ENCODE assay signal across 27 cellular contexts in genomic region chr2:231370429-231370748, GRCh38. TPM values are rescaled to one million over a fixed set of nuclear protein-coding genes. Genes with fewer than 3 reads are reported as not detected.
DNase-seq lines count a peak whose midpoint lies in the region; ATAC-seq and TF ChIP-seq lines count a peak whose summit lies in the region.
"Had no signal": no experiment of that assay in that cellular context is flagged by ENCODE, and none has a peak within 500 bp of the region (broad histone marks: within the 10 kb centered on the region; RNA-seq: fewer than 3 reads in every experiment).

No MANE protein-coding gene starts in this region.

- H3K56ac ChIP-seq in IMR-90 (ENCODE audit: extremely low read depth, insufficient read depth, low read length) = no peak overlapping the region

- H3K4me1 ChIP-seq in IMR-90 (ENCODE audit: control insufficient read depth, insufficient read depth, low read length) = peaks cover 6% of the 10 kb centered on the region; the same call in 1 of the 2 replicates
- H3K4me1 ChIP-seq in heart right ventricle = peaks cover 0 to 10% (median 4%) of the 10 kb centered on the region in 9 donors
- no peaks in the 10 kb centered on the region for H3K4me1 ChIP-seq in mucosa of descending colon (ENCODE audit: low read depth)
- H3K4me1 ChIP-seq: adrenal gland, upper lobe of left lung had no signal

- H3K27ac Mint-ChIP-seq in CD14-positive monocyte = no peak overlapping the region
- no peak overlapping the region for H3K27ac Mint-ChIP-seq in activated T-cell treated with anti-CD3 and anti-CD28 coated beads, Interleukin-2, amount 50 U/mL, for 24 hours
- H3K27ac Mint-ChIP-seq: activated naive CD4-positive, alpha-beta T cell treated with anti-CD3 and anti-CD28 coated beads for 36 hours; B cell; brain; natural killer cell had no signal

- peaks cover 2% of the 10 kb centered on the region; the same call in 1 of the 2 replicates for H3K27me3 ChIP-seq in IMR-90 (ENCODE audit: control insufficient read depth, insufficient read depth, low read length)
- H3K27me3 ChIP-seq in heart right ventricle = no peaks in the 10 kb centered on the region
- H3K27me3 ChIP-seq: adrenal gland, ovary, upper lobe of left lung had no signal

- dilution Hi-C loops in IMR-90 (cut with HindIII; ENCODE audit: low sequenced_read_pairs, unreplicated experiment) = no loop called here

- 80% methylated on average over 1 of the region's 6 CpGs; no CpG with 5 or more reads in 1 of the 2 experiments for WGBS in IMR-90 (ENCODE audit: extremely low coverage in 2 of 2, insufficient read length in 1 of 2), 2 experiments
- 67 to 81% methylated on average over 6 of the region's 6 CpGs for WGBS in heart right ventricle, 2 donors

- H3K9ac ChIP-seq in IMR-90 (ENCODE audit: low read depth, low read length) = no peak overlapping the region

- no peak overlapping the region for H4K8ac ChIP-seq in IMR-90 (ENCODE audit: low read depth in 2 of 2, low read length in 2 of 2)

- in situ Hi-C loops in IMR-90 (cut with MboI; ENCODE audit: low sequenced_read_pairs) = no loop called here

- H4K5ac ChIP-seq in IMR-90 (ENCODE audit: low read depth, low read length) = no peak overlapping the region

- TF ChIP-seq POLR2A in IMR-90 (IDR thresholded peaks at IDR 0.05; ENCODE audit: low read depth, low read length) = no peak

- no peak for TF ChIP-seq RAD21 in IMR-90 (IDR thresholded peaks at IDR 0.05; ENCODE audit: low read length)

- no peak overlapping the region for H3K23ac ChIP-seq in IMR-90 (ENCODE audit: low read depth, low read length)

- DNase-seq in CD14-positive monocyte (ENCODE audit: low spot score) (peak; percentile 33), IMR-90 (no peak), heart right ventricle (no peak), mucosa of descending colon (peak in 2 of 3 donors; percentile 26 to 34), amygdala (lab: John Stamatoyannopoulos, UW) (no peak), HT-29 (ENCODE audit: low spot score) (no peak)
- DNase-seq in activated T-cell treated with anti-CD3 and anti-CD28 coated beads, Interleukin-2, amount 50 U/mL, for 24 hours = no peak
- DNase-seq in activated CD4-positive, alpha-beta T cell treated with anti-CD3 and anti-CD28 coated beads, Interleukin-2, amount 50 U/mL, for 48 hours = no peak
- DNase-seq: activated CD4-positive, CD25-positive, alpha-beta regulatory T cell; activated naive CD4-positive, alpha-beta T cell treated with anti-CD3 and anti-CD28 coated beads for 36 hours; adrenal gland; effector memory CD4-positive, alpha-beta T cell; HCEC 1CT; natural killer cell; NCI-H1694 treated with DMSO at 0.1 percent for 48 hours; NCI-H2171 treated with DMSO at 0.1 percent for 48 hours; NCI-H524 treated with DMSO at 0.1 percent for 48 hours; NK-92 treated with Interleukin-12 subunit alpha and Interleukin-12 subunit beta, amount 100 ng/mL, for 24 hours; ovary; SIG-M5; stimulated activated CD4-positive, alpha-beta T cell treated with anti-CD3 and anti-CD28 coated beads, Interleukin-1b, Interleukin-23, amount 100 ng/mL, for 48 hours; stimulated activated CD8-positive, alpha-beta memory T cell treated with anti-CD3 and anti-CD28 coated beads, Interleukin-4, amount 100 ng/mL, for 48 hours had no signal

- CTCF ChIA-PET in IMR-90 (lab: Yijun Ruan, JAX) = no interaction called here

- no TSS peak for BruUV-seq in IMR-90 (replicated peaks; lab: Mats Ljungman, UMichigan)

- no peak overlapping the region for H3K4me3 Mint-ChIP-seq in CD14-positive monocyte
- H3K4me3 Mint-ChIP-seq in activated T-cell treated with anti-CD3 and anti-CD28 coated beads, Interleukin-2, amount 50 U/mL, for 24 hours = no peak overlapping the region
- H3K4me3 Mint-ChIP-seq: activated naive CD4-positive, alpha-beta T cell treated with anti-CD3 and anti-CD28 coated beads for 36 hours; B cell; brain; natural killer cell had no signal

- no peak overlapping the region for H3K4me2 ChIP-seq in IMR-90 (ENCODE audit: low read depth, low read length)
- H3K4me2 ChIP-seq: smooth muscle cell had no signal

- H3K36me3 ChIP-seq in IMR-90 (ENCODE audit: control insufficient read depth, insufficient read depth, low read length) (no peaks in the 10 kb centered on the region; the same call in 1 of the 2 replicates), heart right ventricle (no peaks in the 10 kb centered on the region), mucosa of descending colon (ENCODE audit: low read depth) (no peaks in the 10 kb centered on the region)
- H3K36me3 ChIP-seq: adrenal gland, ovary had no signal

- no peak overlapping the region for H2AK5ac ChIP-seq in IMR-90 (ENCODE audit: low read depth, low read length)

- H3K18ac ChIP-seq in IMR-90 (ENCODE audit: low read depth, low read length) = no peak overlapping the region

- H3K27me3 Mint-ChIP-seq in CD14-positive monocyte (ENCODE audit: low read depth in 3 of 3) = peaks cover 0 to 2% (median 1%) of the 10 kb centered on the region in 3 donors
- no peaks in the 10 kb centered on the region for H3K27me3 Mint-ChIP-seq in activated T-cell treated with anti-CD3 and anti-CD28 coated beads, Interleukin-2, amount 50 U/mL, for 24 hours
- H3K27me3 Mint-ChIP-seq: B cell, brain had no signal

- H2AFZ ChIP-seq in IMR-90 (replicated peaks; ENCODE audit: low read length, poor library complexity) = no peak overlapping the region

- intact Hi-C loops in CD14-positive monocyte (cut with micrococcal nuclease) = no loop called here
- intact Hi-C loops in IMR-90 (cut with micrococcal nuclease) = no loop called here
- intact Hi-C loops in heart right ventricle (cut with DNase I) = no loop called here
- intact Hi-C loops in mucosa of descending colon (cut with DNase I, micrococcal nuclease) = no loop called here

- peak overlapping the region; percentile 13 for H2AK9ac ChIP-seq in IMR-90 (replicated peaks; ENCODE audit: low read depth, low read length, poor library complexity)

- peaks cover 6% of the 10 kb centered on the region for H3K4me1 Mint-ChIP-seq in CD14-positive monocyte
- no peaks in the 10 kb centered on the region for H3K4me1 Mint-ChIP-seq in activated T-cell treated with anti-CD3 and anti-CD28 coated beads, Interleukin-2, amount 50 U/mL, for 24 hours (ENCODE audit: low read depth)
- H3K4me1 Mint-ChIP-seq: B cell, natural killer cell had no signal

- H3K4me3 ChIP-seq in IMR-90 (ENCODE audit: insufficient read depth, low read depth, low read length) = no peak overlapping the region
- no peak overlapping the region for H3K4me3 ChIP-seq in heart right ventricle
- H3K4me3 ChIP-seq in mucosa of descending colon = no peak overlapping the region
- H3K4me3 ChIP-seq: adrenal gland, ovary, smooth muscle cell, upper lobe of left lung had no signal

- H3K14ac ChIP-seq in IMR-90 (replicated peaks; ENCODE audit: low read depth, low read length) = no peak overlapping the region

- no peaks in the 10 kb centered on the region for H3K9me3 ChIP-seq in IMR-90 (ENCODE audit: control insufficient read depth, insufficient read depth, low read length)
- H3K9me3 ChIP-seq in heart right ventricle = no peaks in the 10 kb centered on the region
- H3K9me3 ChIP-seq in mucosa of descending colon = no peaks in the 10 kb centered on the region
- H3K9me3 ChIP-seq: adrenal gland, ovary, upper lobe of left lung had no signal

- no peaks in the 10 kb centered on the region for H3K36me3 Mint-ChIP-seq in CD14-positive monocyte
- no peaks in the 10 kb centered on the region for H3K36me3 Mint-ChIP-seq in activated T-cell treated with anti-CD3 and anti-CD28 coated beads, Interleukin-2, amount 50 U/mL, for 24 hours (ENCODE audit: low read depth)
- H3K36me3 Mint-ChIP-seq: natural killer cell had no signal

- H2BK20ac ChIP-seq in IMR-90 (ENCODE audit: low read depth, low read length) = no peak overlapping the region

- no peak overlapping the region for H2BK5ac ChIP-seq in IMR-90 (ENCODE audit: low read depth, low read length, poor library complexity, severe bottlenecking)

- no peaks in the 10 kb centered on the region for H3K9me3 Mint-ChIP-seq in CD14-positive monocyte
- no peaks in the 10 kb centered on the region for H3K9me3 Mint-ChIP-seq in activated T-cell treated with anti-CD3 and anti-CD28 coated beads, Interleukin-2, amount 50 U/mL, for 24 hours
- H3K9me3 Mint-ChIP-seq: activated naive CD4-positive, alpha-beta T cell treated with anti-CD3 and anti-CD28 coated beads for 36 hours; brain; natural killer cell had no signal

- H2BK15ac ChIP-seq in IMR-90 (ENCODE audit: low read depth, low read length) = no peak overlapping the region

- TF ChIP-seq CTCF in CD14-positive monocyte (IDR thresholded peaks at IDR 0.05) (no peak), IMR-90 (conservative IDR thresholded peaks at IDR 0.05; ENCODE audit: low read depth, low read length) (no peak), heart right ventricle (IDR thresholded peaks at IDR 0.05) (no peak), mucosa of descending colon (IDR thresholded peaks at IDR 0.05) (no peak)

- ATAC-seq in IMR-90 (ENCODE audit: low read depth) (no peak), heart right ventricle (peak in 5 of 8 donors; percentile 10 to 40 (median 26)), mucosa of descending colon (no peak)
- ATAC-seq: natural killer cell had no signal

- H2BK120ac ChIP-seq in IMR-90 (ENCODE audit: low read depth, low read length) = no peak overlapping the region

- H3K79me1 ChIP-seq in IMR-90 (ENCODE audit: low read depth in 1 of 2, low read length in 2 of 2) = no peaks in the 10 kb centered on the region

- H3K4ac ChIP-seq in IMR-90 (ENCODE audit: low read depth, low read length) = no peak overlapping the region

- H4K91ac ChIP-seq in IMR-90 (ENCODE audit: insufficient read depth, low read depth, low read length) = no peak overlapping the region

- H4K20me1 ChIP-seq in IMR-90 (ENCODE audit: insufficient read depth, low read length) = no peaks in the 10 kb centered on the region

- no peaks in the 10 kb centered on the region for H3K9me1 ChIP-seq in IMR-90 (ENCODE audit: insufficient read depth, low read length)

- H3K27ac ChIP-seq in IMR-90 (ENCODE audit: insufficient read depth, low read length) (no peak overlapping the region), heart right ventricle (peak overlapping the region in 8 of 10 donors; percentile 26 to 72 (median 62))
- H3K27ac ChIP-seq: ovary, upper lobe of left lung had no signal

- POLR2A ChIA-PET in IMR-90 (lab: Charles Lee; ENCODE audit: unreplicated experiment) = no interaction called here

TF ChIP-seq in IMR-90, 13 proteins besides CTCF, POLR2A, EP300 and RAD21 (continues in another document):
- TF ChIP-seq RFX5 (IDR thresholded peaks at IDR 0.05; ENCODE audit: low read depth, low read length) (no peak), SMC3 (IDR thresholded peaks at IDR 0.05; ENCODE audit: low read depth, low read length) (no peak)

RNA-seq across cellular contexts. Expression of gene B3GNT7, which starts 25.1 kb away (rescaled TPM):
- polyA plus RNA-seq in CD14-positive monocyte (not detected), IMR-90 (2012; rRNA removed) (0.03 and 0.07 TPM in 2 replicates), heart right ventricle (1 to 10 TPM in 1 of 2 donors, under 1 TPM in 1; 0.72 to 1.8 TPM)
- total RNA-seq in IMR-90 (2012; rRNA removed) (under 0.01 TPM in 2 replicates), heart right ventricle (10 to 100 TPM in 3 of 10 donors, 1 to 10 TPM in 6, under 1 TPM in 1; 0.94 to 61.7 (median 2.7) TPM), mucosa of descending colon (100 to 1,000 TPM in 2 of 3 donors, 10 to 100 TPM in 1; 77.7 to 330 (median 149) TPM)
- polyA plus RNA-seq in IMR-90 (2012; cell fraction: cytosol; rRNA removed) = 0.04 and 0.51 TPM in 2 replicates
- 0.13 and 0.33 TPM in 2 replicates for polyA plus RNA-seq in IMR-90 (2012; cell fraction: nucleus; rRNA removed; ENCODE audit: low replicate concordance)
- 3.2 and 3.6 TPM in 2 replicates for total RNA-seq in HT-29 (2014; rRNA removed; shearing (Covaris generic))
- total RNA-seq: activated naive CD4-positive, alpha-beta T cell treated with anti-CD3 and anti-CD28 coated beads for 36 hours; LHCN-M2 had no signal

Comparison
In these comparisons a context has a peak if more than half of its experiments do, and no peak if none do; other contexts are left out.
1. DNase-seq: peak in CD14-positive monocyte (single experiment) and mucosa of descending colon (2 of 3); none in IMR-90 (single experiment), heart right ventricle (0 of 2), activated T-cell treated with anti-CD3 and anti-CD28 coated beads, Interleukin-2, amount 50 U/mL, for 24 hours (single experiment), amygdala (0 of 56), activated CD4-positive, alpha-beta T cell treated with anti-CD3 and anti-CD28 coated beads, Interleukin-2, amount 50 U/mL, for 48 hours (0 of 2) and HT-29 (single experiment).
2. ATAC-seq: peak in heart right ventricle (5 of 8); none in IMR-90 (single experiment) and mucosa of descending colon (single experiment).